Comparison of ENCODE assay signal across 9 cellular contexts in genomic region chr19:33301900-33302174, GRCh38. TPM values are rescaled to one million over a fixed set of nuclear protein-coding genes. Genes with fewer than 3 reads are reported as not detected.
DNase-seq lines count a peak whose midpoint lies in the region; ATAC-seq lines count a peak whose summit lies in the region.
"Had no signal": no experiment of that assay in that cellular context is flagged by ENCODE, and none has a peak within 500 bp of the region (broad histone marks: within the 10 kb centered on the region; RNA-seq: fewer than 3 reads in every experiment).

No MANE protein-coding gene starts in this region.

- no peak overlapping the region for H3K27ac ChIP-seq in SJSA1
- H3K27ac ChIP-seq in skeletal muscle tissue (ENCODE audit: low read depth, low read length), result no peak overlapping the region

- ATAC-seq in stimulated activated naive B cell treated with anti-CD40 and anti-IgM and Interleukin-4, amounts not matched to agents 10 μg/mL and 1 μg/mL and 100 μg/mL, for 72 hours (replicated peaks), result no peak
- no peak for ATAC-seq in GM21529 (IDR thresholded peaks at IDR 0.05; ENCODE audit: unreplicated experiment)

- DNase-seq in SJSA1 (ENCODE audit: low read depth in 1 of 2, low spot score in 2 of 2) (no peak), NCI-H1930 (lab: John Stamatoyannopoulos, UW) (no peak)
- no peak for DNase-seq in stimulated activated naive B cell treated with anti-CD40 and anti-IgM and Interleukin-4, amounts not matched to agents 10 μg/mL and 1 μg/mL and 100 μg/mL, for 72 hours
- no peak for DNase-seq in stimulated activated CD8-positive, alpha-beta memory T cell treated with anti-CD3 and anti-CD28 coated beads, Interleukin-4, amount 100 ng/mL, for 48 hours

- H3K27me3 Mint-ChIP-seq in stimulated activated naive B cell treated with anti-CD40 and anti-IgM and Interleukin-4, amounts not matched to agents 10 μg/mL and 1 μg/mL and 100 μg/mL, for 72 hours, result peaks cover 46 to 66% of the 10 kb centered on the region in 2 donors

- peak overlapping the region in 1 of 2 donors; percentile 57 for H3K4me3 Mint-ChIP-seq in stimulated activated naive B cell treated with anti-CD40 and anti-IgM and Interleukin-4, amounts not matched to agents 10 μg/mL and 1 μg/mL and 100 μg/mL, for 72 hours

- no peaks in the 10 kb centered on the region for H3K9me3 Mint-ChIP-seq in stimulated activated naive B cell treated with anti-CD40 and anti-IgM and Interleukin-4, amounts not matched to agents 10 μg/mL and 1 μg/mL and 100 μg/mL, for 72 hours
- H3K9me3 Mint-ChIP-seq: WTC11 had no signal

- H3K4me1 ChIP-seq in SJSA1 (replicated peaks) (peaks cover 27% of the 10 kb centered on the region), skeletal muscle tissue (ENCODE audit: control insufficient read depth in 3 of 3, insufficient read depth in 3 of 3, low read length in 3 of 3) (peaks cover 19 to 46% (median 32%) of the 10 kb centered on the region in 3 donors)

- H3K36me3 Mint-ChIP-seq in stimulated activated naive B cell treated with anti-CD40 and anti-IgM and Interleukin-4, amounts not matched to agents 10 μg/mL and 1 μg/mL and 100 μg/mL, for 72 hours, result no peaks in the 10 kb centered on the region
- H3K36me3 Mint-ChIP-seq: WTC11 had no signal

- H3K27me3 ChIP-seq in SJSA1 (replicated peaks) (peaks cover 64% of the 10 kb centered on the region), skeletal muscle tissue (ENCODE audit: control insufficient read depth in 3 of 3, insufficient read depth in 3 of 3, low read length in 3 of 3) (no peaks in the 10 kb centered on the region)

- no peaks in the 10 kb centered on the region for H3K36me3 ChIP-seq in SJSA1
- H3K36me3 ChIP-seq in skeletal muscle tissue (ENCODE audit: control insufficient read depth in 3 of 3, insufficient read depth in 3 of 3, low read length in 3 of 3), result no peaks in the 10 kb centered on the region

- H3K4me1 Mint-ChIP-seq in stimulated activated naive B cell treated with anti-CD40 and anti-IgM and Interleukin-4, amounts not matched to agents 10 μg/mL and 1 μg/mL and 100 μg/mL, for 72 hours, result peaks cover 5 to 18% of the 10 kb centered on the region in 2 donors

- H3K9me3 ChIP-seq in SJSA1 (replicated peaks), result peaks cover 10% of the 10 kb centered on the region
- H3K9me3 ChIP-seq in iPS-18c (ENCODE audit: control insufficient read depth, insufficient read depth, low read length), result no peaks in the 10 kb centered on the region
- peaks cover 0 to 2% (median 0%) of the 10 kb centered on the region in 3 donors for H3K9me3 ChIP-seq in skeletal muscle tissue (ENCODE audit: control insufficient read depth in 3 of 3, low read length in 3 of 3)

- no peak overlapping the region for H3K27ac Mint-ChIP-seq in stimulated activated naive B cell treated with anti-CD40 and anti-IgM and Interleukin-4, amounts not matched to agents 10 μg/mL and 1 μg/mL and 100 μg/mL, for 72 hours
- H3K27ac Mint-ChIP-seq: WTC11 had no signal

- H3K4me3 ChIP-seq in GM08714 (ENCODE audit: low read length) (peak overlapping the region; percentile 41), SJSA1 (peak overlapping the region; percentile 40), iPS-18c (ENCODE audit: insufficient read depth, low read depth, low read length) (peak overlapping the region; percentile 48), skeletal muscle tissue (ENCODE audit: low read length in 3 of 3) (peak overlapping the region in 2 of 3 donors; percentile 66 to 76)

- peak overlapping the region in 2 of 3 donors; percentile 64 to 76 for H3K9ac ChIP-seq in skeletal muscle tissue (ENCODE audit: low read depth in 1 of 3, low read length in 3 of 3)

RNA-seq across cellular contexts. Expression of gene CEBPA, which starts 0.5 kb away (rescaled TPM):
- total RNA-seq in SJSA1 (2014; rRNA removed; shearing (Covaris generic)), result 0.13 TPM in 1 of 2 replicates, not detected in the other
- 17.2 TPM for total RNA-seq in skeletal muscle tissue

Comparison
In these comparisons a context has a peak if more than half of its experiments do, and no peak if none do; other contexts are left out.
1. RNA of gene CEBPA, which starts 0.5 kb away (total RNA-seq): 17.2 TPM in skeletal muscle tissue (single experiment); 0.13 TPM in SJSA1; every median in the first group is over 10 times any median in the second.
2. Peak in every context shown above with its lines, with median percentiles within 50 percentile points of each other: H3K4me3 ChIP-seq.